ENCODE assay signal across 8 cellular contexts in genomic region chr3:67644827-67645226, GRCh38.
"Had no signal": no experiment of that assay in that cellular context is flagged by ENCODE, and none has a peak within 500 bp of the region (broad histone marks: within the 10 kb centered on the region; RNA-seq: fewer than 3 reads in every experiment).

No MANE protein-coding gene starts in this region.

- H3K27ac ChIP-seq: GM23248 had no signal

- H3K9me3 ChIP-seq: HAP-1 had no signal

- DNase-seq: GM23248, GOT3, H7, HFFc6, IMR-90 had no signal

- H2AFZ ChIP-seq: GM23248 had no signal

- H3K9ac ChIP-seq: GM23248 had no signal

- H3K4me1 ChIP-seq: HAP-1 had no signal

- H3K4me3 Mint-ChIP-seq: HFFc6 had no signal

- ATAC-seq: HCT116, K562 had no signal

- H3K4me3 ChIP-seq: GM23248, HAP-1, K562 had no signal
